ENCODE assay signal across 18 cellular contexts in genomic region chr9:81560851-81561732, GRCh38.
DNase-seq lines count a peak whose midpoint lies in the region; ATAC-seq and TF ChIP-seq lines count a peak whose summit lies in the region.
"Had no signal": no experiment of that assay in that cellular context is flagged by ENCODE, and none has a peak within 500 bp of the region (broad histone marks: within the 10 kb centered on the region; RNA-seq: fewer than 3 reads in every experiment).

No MANE protein-coding gene starts in this region.

- H3K4me3 ChIP-seq in PC-9: no peak overlapping the region

- TF ChIP-seq CTCF in PC-9 (conservative IDR thresholded peaks at IDR 0.05) (no peak), RWPE1 (conservative IDR thresholded peaks at IDR 0.05; ENCODE audit: low read depth) (no peak)

- POLR2A ChIA-PET in PC-9 (lab: Charles Lee; ENCODE audit: unreplicated experiment) (no interaction called here), RWPE1 (lab: Yijun Ruan, JAX; ENCODE audit: low non-redundant PET) (no interaction called here)

- H3K9me3 ChIP-seq in PC-9 (ENCODE audit: insufficient read depth, low read depth): peaks cover 4% of the 10 kb centered on the region; the same call in 1 of the 2 replicates

- CTCF ChIA-PET in PC-9 (lab: Charles Lee): no interaction called here
- CTCF ChIA-PET in RWPE1 (lab: Yijun Ruan, JAX): no interaction called here

- BruUV-seq in PC-9 (replicated peaks; lab: Mats Ljungman, UMichigan): no TSS peak

- peak; percentile 95 for ATAC-seq in GM18520 (IDR thresholded peaks at IDR 0.05; ENCODE audit: unreplicated experiment)
- peak; percentile 70 for ATAC-seq in HG02798 (IDR thresholded peaks at IDR 0.05; ENCODE audit: poor library complexity, unreplicated experiment)
- no peak for ATAC-seq in GM18519 (IDR thresholded peaks at IDR 0.05; ENCODE audit: low FRiP score, unreplicated experiment)
- ATAC-seq in GM19397 (IDR thresholded peaks at IDR 0.05; ENCODE audit: unreplicated experiment): no peak
- ATAC-seq: left cardiac atrium; naive thymus-derived CD4-positive, alpha-beta T cell had no signal

- peaks cover 25% of the 10 kb centered on the region; the same call in 1 of the 2 replicates for H3F3A ChIP-seq in PC-9 (ENCODE audit: insufficient read depth, low read depth)

- no peaks in the 10 kb centered on the region for H3K36me3 ChIP-seq in PC-9 (ENCODE audit: low read depth)

- DNase-seq in PC-9: no peak
- DNase-seq in myocyte (ENCODE audit: low read depth): peak; percentile 31
- no peak for DNase-seq in erythroblast (lab: John Stamatoyannopoulos, UW)
- no peak for DNase-seq in RWPE1 (ENCODE audit: low spot score)
- DNase-seq: activated CD4-positive, alpha-beta memory T cell treated with anti-CD3 and anti-CD28 coated beads, Interleukin-2, amount 10 ng/mL, durations not matched to agents 7 days and 5 days; activated effector memory CD4-positive, alpha-beta T cell treated with anti-CD3 and anti-CD28 coated beads, Interleukin-2, amount 50 U/mL, for 16 hours; AML-193; endodermal cell; left cardiac atrium; naive thymus-derived CD4-positive, alpha-beta T cell; NCI-H446; stimulated activated CD4-positive, alpha-beta T cell treated with anti-CD3 and anti-CD28 coated beads, Interleukin-4, amount 100 ng/mL, for 1 hour; stimulated activated naive CD4-positive, alpha-beta T cell; T1000 had no signal

- no peak for TF ChIP-seq POLR2A in erythroblast (IDR thresholded peaks at IDR 0.05; ENCODE audit: low read length)

- peak overlapping the region; percentile 86; the same call in 1 of the 2 replicates for H3K27ac ChIP-seq in PC-9
- no peak overlapping the region for H3K27ac ChIP-seq in RWPE1

- H3K27me3 ChIP-seq in PC-9 (ENCODE audit: insufficient read depth, low read depth): no peaks in the 10 kb centered on the region

- no peaks in the 10 kb centered on the region for H3K9me2 ChIP-seq in PC-9 (ENCODE audit: insufficient read depth)

- peak overlapping the region; percentile 50; the same call in 1 of the 2 replicates for H3K4me2 ChIP-seq in PC-9

- no peaks in the 10 kb centered on the region for H4K20me1 ChIP-seq in PC-9 (ENCODE audit: insufficient read depth)

- intact Hi-C loops in PC-9 (cut with micrococcal nuclease; ENCODE audit: unreplicated experiment): loop anchor here (10.0 kb wide), 1 partner anchor 284 kb away; no protein-coding TSS in a partner anchor

- H3K4me1 ChIP-seq in PC-9 (replicated peaks; ENCODE audit: insufficient read depth): peaks cover 53% of the 10 kb centered on the region

- H3K79me2 ChIP-seq in PC-9 (ENCODE audit: low read depth): no peaks in the 10 kb centered on the region

- no peak overlapping the region for H2AFZ ChIP-seq in PC-9

Comparison
In these comparisons a context has a peak if more than half of its experiments do, and no peak if none do; other contexts are left out.
1. ATAC-seq: peak in GM18520 (single experiment) and HG02798 (single experiment); none in GM18519 (single experiment) and GM19397 (single experiment).